Comparison of ENCODE assay signal across 8 cellular contexts in the genomic region with DNA sequence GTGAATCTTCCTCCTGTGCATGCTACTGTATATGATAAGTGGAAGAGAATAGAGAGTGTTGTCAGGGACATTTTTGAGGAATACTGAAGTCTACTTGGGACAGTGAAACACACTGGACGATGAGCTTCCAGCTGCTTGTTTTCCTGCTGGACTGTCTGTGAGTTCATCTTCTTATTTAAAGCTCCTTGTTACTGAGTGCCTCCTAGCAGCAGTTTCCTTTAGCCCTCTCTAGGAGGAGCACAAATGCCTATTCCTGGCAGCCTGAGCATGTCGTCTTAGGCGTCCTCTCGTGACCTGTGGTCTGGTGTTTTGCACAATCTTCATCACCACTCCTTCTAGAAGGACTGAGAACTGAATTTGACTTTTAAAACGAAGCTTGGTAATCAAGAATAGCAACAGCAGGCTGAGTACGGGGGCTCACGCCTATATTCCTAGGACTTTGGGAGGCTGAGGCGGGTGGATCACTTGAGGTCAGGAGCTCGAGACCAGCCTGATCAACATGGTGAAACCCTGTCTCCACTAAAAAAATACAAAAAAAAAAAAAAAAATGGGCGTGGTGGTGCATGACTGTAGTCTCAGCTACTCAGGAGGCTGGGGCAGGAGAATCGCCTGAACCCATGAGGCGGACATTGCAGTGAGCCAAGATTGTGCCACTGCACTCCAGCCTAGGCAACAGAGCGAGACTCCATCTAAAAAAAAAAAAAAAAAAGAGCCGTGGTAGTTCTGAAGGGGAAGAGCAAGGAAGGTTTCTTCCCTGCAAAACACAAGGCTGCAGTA. TPM values are rescaled to one million over a fixed set of nuclear protein-coding genes. Genes with fewer than 3 reads are reported as not detected.
DNase-seq lines count a peak whose midpoint lies in the region; ATAC-seq and TF ChIP-seq lines count a peak whose summit lies in the region.

No MANE protein-coding gene starts in this region.

- peaks cover 11 to 16% (median 14%) of the 10 kb centered on the region in 3 donors for H3K4me1 ChIP-seq in skeletal muscle tissue (ENCODE audit: control insufficient read depth in 3 of 3, insufficient read depth in 3 of 3, low read length in 3 of 3)

- peak overlapping the region; percentile 10 to 58 (median 55) for H3K9ac ChIP-seq in skeletal muscle tissue (ENCODE audit: low read depth in 1 of 3, low read length in 3 of 3)

- H3K27me3 ChIP-seq in skeletal muscle tissue (ENCODE audit: control insufficient read depth in 3 of 3, insufficient read depth in 3 of 3, low read length in 3 of 3) = no peaks in the 10 kb centered on the region

- H3K36me3 ChIP-seq in skeletal muscle tissue (ENCODE audit: control insufficient read depth in 3 of 3, insufficient read depth in 3 of 3, low read length in 3 of 3) = no peaks in the 10 kb centered on the region

- peak; percentile 20 for TF ChIP-seq CTCF in AG09309 (IDR thresholded peaks at IDR 0.05; ENCODE audit: control insufficient read depth, insufficient read depth, low read depth, low read length, missing control alignments)

- no peaks in the 10 kb centered on the region for H3K9me3 ChIP-seq in skeletal muscle tissue (ENCODE audit: control insufficient read depth in 3 of 3, low read length in 3 of 3)

- ATAC-seq in GM18861 (IDR thresholded peaks at IDR 0.05; ENCODE audit: unreplicated experiment) (peak; percentile 44), HG02981 (IDR thresholded peaks at IDR 0.05; ENCODE audit: unreplicated experiment) (peak; percentile 45)

- H3K4me3 ChIP-seq in AG09309 (ENCODE audit: control insufficient read depth, low read depth, low read length) (no peak overlapping the region), skeletal muscle tissue (ENCODE audit: low read length in 3 of 3) (peak overlapping the region in 2 of 3 donors; percentile 2 to 25)

- no peak for DNase-seq in AG09309 (ENCODE audit: low read depth)
- peak; percentile 41 for DNase-seq in RPMI7951 (ENCODE audit: low read depth)
- DNase-seq in globus pallidus (ENCODE audit: low spot score) = peak; percentile 17
- DNase-seq in 8988T = no peak
- DNase-seq in stimulated activated CD4-positive, alpha-beta T cell treated with anti-CD3 and anti-CD28 coated beads, Interleukin-4, amount 100 ng/mL, for 24 hours = no peak

- peak overlapping the region; percentile 78 for H3K27ac ChIP-seq in skeletal muscle tissue (ENCODE audit: low read depth, low read length)

RNA-seq across cellular contexts. Expression of gene ANKRD33B, which starts 44.0 kb away (rescaled TPM):
- total RNA-seq in RPMI7951 (2014; rRNA removed; shearing (Covaris generic)) = 0.36 and 0.59 TPM in 2 replicates
- total RNA-seq in skeletal muscle tissue = 2.6 TPM

Comparison
In these comparisons a context has a peak if more than half of its experiments do, and no peak if none do; other contexts are left out.
1. DNase-seq: peak in RPMI7951 (single experiment) and globus pallidus (single experiment); none in AG09309 (single experiment), 8988T (single experiment) and stimulated activated CD4-positive, alpha-beta T cell treated with anti-CD3 and anti-CD28 coated beads, Interleukin-4, amount 100 ng/mL, for 24 hours (single experiment).